ENCODE assay signal across 1 cellular context in the genomic region with DNA sequence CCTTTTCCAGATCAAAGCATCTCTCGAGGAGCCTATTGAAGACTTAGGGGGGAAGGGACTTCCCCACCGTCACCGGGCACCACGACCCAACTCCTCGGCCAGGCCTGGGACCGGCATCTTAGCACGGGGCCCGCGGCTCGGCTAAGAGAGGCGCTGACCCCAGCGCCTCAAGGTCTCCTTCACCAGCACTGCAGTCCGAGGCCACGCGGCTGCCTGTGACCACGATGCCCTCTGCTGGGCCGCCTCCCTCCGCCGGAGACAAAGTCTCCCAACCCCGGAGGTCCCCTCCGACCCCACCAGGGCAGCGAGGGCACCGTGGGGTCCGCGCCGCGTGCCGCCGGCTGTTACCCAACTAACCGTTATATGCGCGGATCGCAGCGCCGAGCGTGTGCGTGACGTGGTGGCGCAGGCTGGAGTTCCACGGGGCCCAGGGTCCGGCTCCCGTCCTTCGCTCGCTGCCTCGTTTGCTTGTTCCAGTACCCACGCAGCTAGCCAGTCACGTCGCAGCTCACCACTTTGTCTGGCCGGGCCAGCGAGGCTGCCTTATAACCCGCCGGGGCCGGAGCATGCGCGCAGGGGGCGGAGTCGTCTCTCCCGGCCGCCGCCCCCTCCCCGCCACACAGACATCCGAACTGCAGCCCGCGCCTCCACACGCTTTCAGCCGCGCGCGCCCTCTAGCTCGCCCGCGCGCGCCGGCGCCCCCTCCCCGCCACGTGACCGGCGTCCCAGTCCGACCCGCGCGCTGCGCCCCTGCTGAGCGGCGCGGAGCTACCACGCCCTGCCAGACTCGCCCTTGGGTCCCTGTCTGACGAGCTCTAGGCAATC.
TF ChIP-seq lines count a peak whose summit lies in the region.

TSS of gene SLC16A1 (minus strand) at position 519 of the 825 bp plus-strand sequence. CDS start 26,888 bp downstream, outside the sequence.

TF ChIP-seq in GM12891, 5 proteins besides CTCF, POLR2A, EP300 and RAD21 (continued from another document):
- TF ChIP-seq POLR2AphosphoS5 (IDR thresholded peaks at IDR 0.05; ENCODE audit: low read depth, low read length) (peak; percentile 96), PAX5 (IDR thresholded peaks at IDR 0.05; ENCODE audit: insufficient read depth, low read length, severe bottlenecking) (no peak), POU2F2 (IDR thresholded peaks at IDR 0.05; ENCODE audit: low read depth, low read length) (peak; percentile 8; the same call in 1 of the 2 replicates), SPI1 (IDR thresholded peaks at IDR 0.05; ENCODE audit: low read depth, low read length) (no peak)
